In the genomic region with DNA sequence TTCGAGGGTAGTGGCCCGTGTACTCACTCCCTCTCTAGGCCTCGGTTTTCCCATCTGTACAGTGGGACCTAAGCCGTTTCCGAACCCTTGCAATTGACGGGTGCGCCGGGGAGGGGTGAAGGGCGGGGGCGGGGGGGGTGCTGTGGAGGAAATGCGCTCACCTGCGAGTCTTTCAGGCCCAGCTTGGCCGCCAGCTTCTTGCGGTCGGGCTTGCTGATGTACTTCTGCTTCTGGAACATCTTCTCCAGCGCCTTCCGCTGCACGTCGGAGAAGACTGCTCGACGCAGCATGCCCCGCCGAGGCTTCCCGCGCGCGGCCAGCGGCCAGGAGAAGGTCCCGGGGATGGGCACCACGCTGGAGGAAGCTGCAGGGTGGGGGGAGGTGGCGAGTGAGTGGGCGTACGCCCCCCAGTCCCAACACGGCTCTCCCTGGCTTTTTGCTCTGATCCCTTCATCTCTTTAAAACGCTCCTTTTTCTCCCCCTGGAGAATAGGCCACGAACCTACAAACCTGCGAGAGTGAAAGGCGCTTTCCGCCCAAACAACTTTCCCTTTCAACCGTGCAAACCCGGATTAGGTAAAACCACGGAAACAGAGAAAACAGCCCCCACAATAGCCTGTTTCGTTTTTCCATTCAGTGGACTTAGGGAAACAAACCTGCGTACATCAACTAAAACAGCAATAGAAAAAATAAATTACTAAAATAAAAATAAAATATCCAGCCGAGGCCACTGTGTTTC, we compare ENCODE assay signal across 10 cellular contexts. TPM values are rescaled to one million over a fixed set of nuclear protein-coding genes. Genes with fewer than 3 reads are reported as not detected.
DNase-seq lines count a peak whose midpoint lies in the region; ATAC-seq and TF ChIP-seq lines count a peak whose summit lies in the region.
"Had no signal": no experiment of that assay in that cellular context is flagged by ENCODE, and none has a peak within 500 bp of the region (broad histone marks: within the 10 kb centered on the region; RNA-seq: fewer than 3 reads in every experiment).

No MANE protein-coding gene starts in this region.

- peaks cover 4 to 18% of the 10 kb centered on the region in 2 experiments for H3K9me3 ChIP-seq in CD4-positive, CD25-positive, alpha-beta regulatory T cell (ENCODE audit: control insufficient read depth in 2 of 2, low read length in 2 of 2)

- peak in 2 of 3 donors; percentile 29 to 53 for DNase-seq in CD4-positive, CD25-positive, alpha-beta regulatory T cell
- DNase-seq in Jurkat, Clone E6-1 (ENCODE audit: low read depth, low spot score), result peak; percentile 11
- DNase-seq in mesothelial cell of epicardium (ENCODE audit: low spot score in 2 of 2, unreplicated experiment in 2 of 2), result no peak
- no peak for DNase-seq in kidney tubule cell (ENCODE audit: low spot score)
- DNase-seq in NCI-H1436 treated with DMSO at 0.1 percent for 48 hours (lab: John Stamatoyannopoulos, UW), result no peak

- peak overlapping the region; percentile 54 to 86 (median 75) for H3K4me3 Mint-ChIP-seq in CD4-positive, CD25-positive, alpha-beta regulatory T cell
- peak overlapping the region; percentile 82 for H3K4me3 Mint-ChIP-seq in activated naive CD4-positive, alpha-beta T cell treated with anti-CD3 and anti-CD28 coated beads, Interleukin-2, amount 50 U/mL, for 24 hours
- peak overlapping the region; percentile 39 for H3K4me3 Mint-ChIP-seq in mesothelial cell of epicardium

- H3K4me1 ChIP-seq in CD4-positive, CD25-positive, alpha-beta regulatory T cell (ENCODE audit: control insufficient read depth, insufficient read depth, low read length, poor library complexity, severe bottlenecking), result peaks cover 14% of the 10 kb centered on the region

- no peak overlapping the region for H3K27ac Mint-ChIP-seq in CD4-positive, CD25-positive, alpha-beta regulatory T cell
- no peak overlapping the region for H3K27ac Mint-ChIP-seq in activated naive CD4-positive, alpha-beta T cell treated with anti-CD3 and anti-CD28 coated beads, Interleukin-2, amount 50 U/mL, for 24 hours
- H3K27ac Mint-ChIP-seq in mesothelial cell of epicardium, result no peak overlapping the region

- H3K27me3 Mint-ChIP-seq in CD4-positive, CD25-positive, alpha-beta regulatory T cell, result peaks cover 74% of the 10 kb centered on the region
- H3K27me3 Mint-ChIP-seq in activated naive CD4-positive, alpha-beta T cell treated with anti-CD3 and anti-CD28 coated beads, Interleukin-2, amount 50 U/mL, for 24 hours, result peaks cover 48% of the 10 kb centered on the region
- H3K27me3 Mint-ChIP-seq in mesothelial cell of epicardium (ENCODE audit: low read depth), result peaks cover 93% of the 10 kb centered on the region

- peaks cover 47% of the 10 kb centered on the region for H3K27me3 ChIP-seq in CD4-positive, CD25-positive, alpha-beta regulatory T cell (ENCODE audit: control insufficient read depth, insufficient read depth, low read length)

- peak overlapping the region; percentile 47 for H3K4me3 ChIP-seq in CD4-positive, CD25-positive, alpha-beta regulatory T cell (ENCODE audit: low read depth, low read length)
- peak overlapping the region; percentile 16 for H3K4me3 ChIP-seq in Jurkat, Clone E6-1 (ENCODE audit: low read length)
- H3K4me3 ChIP-seq: cardiac muscle cell had no signal

- no peak for TF ChIP-seq CTCF in mesothelial cell of epicardium (IDR thresholded peaks at IDR 0.05; ENCODE audit: unreplicated experiment)

- ATAC-seq in CD4-positive, CD25-positive, alpha-beta regulatory T cell (ENCODE audit: low read depth in 2 of 2), result peak; percentile 29 to 43
- no peak for ATAC-seq in HG03460 (IDR thresholded peaks at IDR 0.05; ENCODE audit: unreplicated experiment)
- no peak for ATAC-seq in HG03565 (IDR thresholded peaks at IDR 0.05; ENCODE audit: unreplicated experiment)

- peaks cover 4 to 24% (median 10%) of the 10 kb centered on the region in 4 donors for H3K4me1 Mint-ChIP-seq in CD4-positive, CD25-positive, alpha-beta regulatory T cell
- peaks cover 18% of the 10 kb centered on the region for H3K4me1 Mint-ChIP-seq in activated naive CD4-positive, alpha-beta T cell treated with anti-CD3 and anti-CD28 coated beads, Interleukin-2, amount 50 U/mL, for 24 hours
- peaks cover 18% of the 10 kb centered on the region for H3K4me1 Mint-ChIP-seq in mesothelial cell of epicardium

- no peak overlapping the region for H3K27ac ChIP-seq in CD4-positive, CD25-positive, alpha-beta regulatory T cell (ENCODE audit: insufficient read depth, low read length, poor library complexity, severe bottlenecking)
- H3K27ac ChIP-seq: cardiac muscle cell had no signal

- H3K9me3 Mint-ChIP-seq in CD4-positive, CD25-positive, alpha-beta regulatory T cell, result peaks cover 0 to 27% (median 3%) of the 10 kb centered on the region in 7 donors
- peaks cover 5% of the 10 kb centered on the region for H3K9me3 Mint-ChIP-seq in activated naive CD4-positive, alpha-beta T cell treated with anti-CD3 and anti-CD28 coated beads, Interleukin-2, amount 50 U/mL, for 24 hours
- no peaks in the 10 kb centered on the region for H3K9me3 Mint-ChIP-seq in mesothelial cell of epicardium

- no peaks in the 10 kb centered on the region for H3K36me3 Mint-ChIP-seq in CD4-positive, CD25-positive, alpha-beta regulatory T cell
- H3K36me3 Mint-ChIP-seq in activated naive CD4-positive, alpha-beta T cell treated with anti-CD3 and anti-CD28 coated beads, Interleukin-2, amount 50 U/mL, for 24 hours, result peaks cover 3% of the 10 kb centered on the region
- H3K36me3 Mint-ChIP-seq in mesothelial cell of epicardium, result no peaks in the 10 kb centered on the region

- H3K36me3 ChIP-seq in CD4-positive, CD25-positive, alpha-beta regulatory T cell (ENCODE audit: control insufficient read depth, insufficient read depth, low read length), result no peaks in the 10 kb centered on the region
- H3K36me3 ChIP-seq: cardiac muscle cell had no signal

RNA-seq across cellular contexts. Expression of a gene that starts 3.2 kb away (rescaled TPM):
- total RNA-seq in CD4-positive, CD25-positive, alpha-beta regulatory T cell, result not detected
- polyA plus RNA-seq in CD4-positive, CD25-positive, alpha-beta regulatory T cell, result not detected
- polyA plus RNA-seq in Jurkat, Clone E6-1 (2012; ENCODE audit: insufficient read depth, insufficient read length), result not detected
- not detected in 3 replicates for total RNA-seq in mesothelial cell of epicardium
- total RNA-seq: cardiac muscle cell, posterior vena cava had no signal
- polyA plus RNA-seq: cardiac muscle cell had no signal

Comparison
In these comparisons a context has a peak if more than half of its experiments do, and no peak if none do; other contexts are left out.
1. ATAC-seq: peak in CD4-positive, CD25-positive, alpha-beta regulatory T cell (2 of 2); none in HG03460 (single experiment) and HG03565 (single experiment).
2. DNase-seq: peak in CD4-positive, CD25-positive, alpha-beta regulatory T cell (2 of 3) and Jurkat, Clone E6-1 (single experiment); none in mesothelial cell of epicardium (0 of 2), kidney tubule cell (single experiment) and NCI-H1436 treated with DMSO at 0.1 percent for 48 hours (single experiment).
3. Peak in every context shown above with its lines, with median percentiles within 50 percentile points of each other: H3K4me3 Mint-ChIP-seq.